In genomic region chr10:87868277-87868676, GRCh38 we compare ENCODE assay signal across 7 cellular contexts. TPM values are rescaled to one million over a fixed set of nuclear protein-coding genes. Genes with fewer than 3 reads are reported as not detected.
DNase-seq lines count a peak whose midpoint lies in the region; ATAC-seq and TF ChIP-seq lines count a peak whose summit lies in the region.

No MANE protein-coding gene starts in this region.

- H3K4me1 ChIP-seq in gastroesophageal sphincter = peaks cover 4 to 59% (median 8%) of the 10 kb centered on the region in 3 donors

- no peaks in the 10 kb centered on the region for H3K27me3 ChIP-seq in gastroesophageal sphincter

- TF ChIP-seq CTCF in HFF-Myc (IDR thresholded peaks at IDR 0.05; ENCODE audit: low read depth, low read length, missing control alignments) (no peak), WI38 (IDR thresholded peaks at IDR 0.05; ENCODE audit: low read depth, low read length) (no peak), gastroesophageal sphincter (IDR thresholded peaks at IDR 0.05) (no peak)

- peak overlapping the region; percentile 48 to 69 for H3K4me3 Mint-ChIP-seq in stimulated activated naive B cell treated with anti-CD40 and anti-IgM and Interleukin-4, amounts not matched to agents 10 μg/mL and 1 μg/mL and 100 μg/mL, for 72 hours

- no peaks in the 10 kb centered on the region for H3K27me3 Mint-ChIP-seq in stimulated activated naive B cell treated with anti-CD40 and anti-IgM and Interleukin-4, amounts not matched to agents 10 μg/mL and 1 μg/mL and 100 μg/mL, for 72 hours

- peaks cover 26 to 42% of the 10 kb centered on the region in 2 donors for H3K36me3 Mint-ChIP-seq in stimulated activated naive B cell treated with anti-CD40 and anti-IgM and Interleukin-4, amounts not matched to agents 10 μg/mL and 1 μg/mL and 100 μg/mL, for 72 hours

- 0 to 21% methylated on average over 1 of the region's 1 CpG for WGBS in gastroesophageal sphincter (ENCODE audit: low coverage in 1 of 2), 2 donors

- H3K27ac Mint-ChIP-seq in stimulated activated naive B cell treated with anti-CD40 and anti-IgM and Interleukin-4, amounts not matched to agents 10 μg/mL and 1 μg/mL and 100 μg/mL, for 72 hours = no peak overlapping the region

- H3K27ac ChIP-seq in gastroesophageal sphincter = peak overlapping the region in 2 of 4 donors; percentile 98 to 99

- no peak for DNase-seq in HFF-Myc (ENCODE audit: extremely low read depth, low read depth)
- DNase-seq in stimulated activated naive B cell treated with anti-CD40 and anti-IgM and Interleukin-4, amounts not matched to agents 10 μg/mL and 1 μg/mL and 100 μg/mL, for 72 hours = no peak
- DNase-seq in cerebellar cortex (ENCODE audit: low spot score) = no peak
- DNase-seq in NCI-H69 (lab: John Stamatoyannopoulos, UW) = no peak

- H3K4me1 Mint-ChIP-seq in stimulated activated naive B cell treated with anti-CD40 and anti-IgM and Interleukin-4, amounts not matched to agents 10 μg/mL and 1 μg/mL and 100 μg/mL, for 72 hours = peaks cover 20 to 39% of the 10 kb centered on the region in 2 donors

- ATAC-seq in gastroesophageal sphincter (no peak), HG03025 (IDR thresholded peaks at IDR 0.05; ENCODE audit: low FRiP score, unreplicated experiment) (no peak)
- no peak for ATAC-seq in stimulated activated naive B cell treated with anti-CD40 and anti-IgM and Interleukin-4, amounts not matched to agents 10 μg/mL and 1 μg/mL and 100 μg/mL, for 72 hours (replicated peaks)

- no peak for TF ChIP-seq POLR2A in gastroesophageal sphincter (IDR thresholded peaks at IDR 0.05)

- no peaks in the 10 kb centered on the region for H3K9me3 Mint-ChIP-seq in stimulated activated naive B cell treated with anti-CD40 and anti-IgM and Interleukin-4, amounts not matched to agents 10 μg/mL and 1 μg/mL and 100 μg/mL, for 72 hours

- H3K9me3 ChIP-seq in gastroesophageal sphincter = no peaks in the 10 kb centered on the region

- TF ChIP-seq EP300 in gastroesophageal sphincter (IDR thresholded peaks at IDR 0.05) = no peak

- H3K4me3 ChIP-seq in HFF-Myc (replicated peaks; ENCODE audit: low read depth, low read length) (peak overlapping the region; percentile 83), WI38 (ENCODE audit: low read depth, low read length) (peak overlapping the region; percentile 93), gastroesophageal sphincter (peak overlapping the region; percentile 44 to 88)

- no peaks in the 10 kb centered on the region for H3K36me3 ChIP-seq in gastroesophageal sphincter

RNA-seq across cellular contexts. Expression of gene PTEN, which starts 4.9 kb away (rescaled TPM):
- total RNA-seq in gastroesophageal sphincter = 100 to 1,000 TPM in 3 of 4 donors, 10 to 100 TPM in 1; 90.8 to 146 (median 112) TPM

RNA-seq across cellular contexts. Expression of gene KLLN, which starts 4.9 kb away (rescaled TPM):
- under 1 TPM in 3 of 4 donors, not detected in 1; 0.05 to 0.54 (median 0.19) TPM for total RNA-seq in gastroesophageal sphincter

RNA-seq across cellular contexts. Expression of gene ATAD1, which starts 50.3 kb away (rescaled TPM):
- total RNA-seq in gastroesophageal sphincter = 10 to 100 TPM; 36.6 to 52.8 (median 45.8) TPM
